10 cellular contexts compared by ENCODE assay signal in the genomic region with DNA sequence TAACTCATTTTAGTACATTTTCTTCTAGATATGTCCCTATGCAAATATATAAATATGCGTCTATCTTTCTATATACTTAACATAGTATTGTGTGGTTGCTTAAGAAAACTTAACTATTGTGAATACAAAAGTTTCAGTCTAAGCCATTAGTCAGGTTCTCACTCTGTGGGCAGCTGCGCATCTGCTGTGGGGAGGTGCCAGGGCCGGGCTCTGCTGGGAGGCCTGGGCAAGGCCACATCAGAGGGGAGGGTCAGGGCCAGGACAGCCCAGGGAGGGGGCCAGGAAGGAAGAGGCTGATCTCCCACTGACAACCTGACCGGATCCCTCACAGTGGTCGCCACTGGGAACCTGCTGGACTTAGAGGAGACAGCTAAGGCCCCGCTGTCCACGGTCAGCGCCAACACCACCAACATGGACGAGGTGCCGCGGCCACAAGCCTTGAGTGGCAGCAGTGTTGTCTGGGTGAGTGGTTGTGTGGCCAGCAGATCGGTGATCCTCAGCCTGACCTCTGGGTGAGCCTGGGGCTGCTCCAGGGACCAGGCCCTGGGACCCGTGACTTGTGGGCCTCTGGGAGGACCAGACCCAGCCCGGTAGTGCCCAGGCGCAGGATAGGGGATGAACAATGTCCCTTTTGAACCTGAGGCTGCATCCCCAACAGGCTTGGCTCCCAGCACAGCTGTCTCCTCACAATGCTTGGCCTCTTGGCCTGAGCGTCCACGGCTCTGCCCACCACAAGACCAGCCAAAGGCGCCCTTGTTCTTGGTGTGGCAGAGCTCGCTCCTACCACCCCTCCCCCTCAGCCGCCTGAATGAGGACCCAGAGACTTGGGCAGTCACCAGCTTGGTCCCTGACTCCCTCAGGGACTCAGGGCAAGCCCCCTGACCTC. TPM values are rescaled to one million over a fixed set of nuclear protein-coding genes. Genes with fewer than 3 reads are reported as not detected.
A peak's percentile ranks its signal among the peaks of the same experiment; 100 is the strongest.
DNase-seq lines count a peak whose midpoint lies in the region; ATAC-seq and TF ChIP-seq lines count a peak whose summit lies in the region.
"Had no signal": no experiment of that assay in that cellular context is flagged by ENCODE, and none has a peak within 500 bp of the region (broad histone marks: within the 10 kb centered on the region; RNA-seq: fewer than 3 reads in every experiment).

No MANE protein-coding gene starts in this region.

- H3K36me3 ChIP-seq in BLaER1 treated with 17β-estradiol and CSF1 and Interleukin-3, amounts not matched to agents 10 nM and 100 nM, result peaks cover 0 to 19% (median 3%) of the 10 kb centered on the region in 11 experiments; a peak in 4 of 22 replicates
- H3K36me3 ChIP-seq in colonic mucosa (no peaks in the 10 kb centered on the region), testis (ENCODE audit: low read depth, missing control alignments) (no peaks in the 10 kb centered on the region)

- peak overlapping the region in 8 of 11 experiments; percentile 11 to 97 (median 62); a peak in 10 of 22 replicates for H3K4me2 ChIP-seq in BLaER1 treated with 17β-estradiol and CSF1 and Interleukin-3, amounts not matched to agents 10 nM and 100 nM

- no peak for ATAC-seq in HG02938 (IDR thresholded peaks at IDR 0.05; ENCODE audit: unreplicated experiment)

- TF ChIP-seq CTCF in colonic mucosa (IDR thresholded peaks at IDR 0.05) (no peak), testis (IDR thresholded peaks at IDR 0.05) (no peak)

- H3K9me3 ChIP-seq in BLaER1 treated with 17β-estradiol and CSF1 and Interleukin-3, amounts not matched to agents 10 nM and 100 nM (replicated peaks in 1 of 11), result no peaks in the 10 kb centered on the region
- no peaks in the 10 kb centered on the region for H3K9me3 ChIP-seq in colonic mucosa
- no peaks in the 10 kb centered on the region for H3K9me3 ChIP-seq in testis

- H3K27ac ChIP-seq in BLaER1 treated with 17β-estradiol and CSF1 and Interleukin-3, amounts not matched to agents 10 nM and 100 nM, result peak overlapping the region in 2 of 11 experiments; percentile 1 to 30; a peak in 1 of 22 replicates
- H3K27ac ChIP-seq in colonic mucosa (peak overlapping the region; percentile 81), testis (no peak overlapping the region)

- WGBS in testis, 2 donors, result 90 to 94% methylated on average over 15 to 20 of the region's 20 CpGs

- TF ChIP-seq POLR2A in testis (IDR thresholded peaks at IDR 0.05), result no peak

- peaks cover 50 to 100% (median 97%) of the 10 kb centered on the region in 10 experiments for H3K4me1 ChIP-seq in BLaER1 treated with 17β-estradiol and CSF1 and Interleukin-3, amounts not matched to agents 10 nM and 100 nM
- H3K4me1 ChIP-seq in colonic mucosa (peaks cover 21% of the 10 kb centered on the region), testis (peaks cover 13% of the 10 kb centered on the region)

- peaks cover 0 to 10% (median 0%) of the 10 kb centered on the region in 11 experiments; a peak in 2 of 22 replicates for H4K20me1 ChIP-seq in BLaER1 treated with 17β-estradiol and CSF1 and Interleukin-3, amounts not matched to agents 10 nM and 100 nM

- H3K9ac ChIP-seq in BLaER1 treated with 17β-estradiol and CSF1 and Interleukin-3, amounts not matched to agents 10 nM and 100 nM, result peak overlapping the region in 3 of 11 experiments; percentile 4 to 32 (median 14); a peak in 3 of 22 replicates
- H3K9ac ChIP-seq in colonic mucosa (ENCODE audit: low read depth in 2 of 2, low read length in 2 of 2), result peak overlapping the region in 1 of 2 donors; percentile 14

- DNase-seq in RPMI7951 (ENCODE audit: low read depth) (peak; percentile 63), colonic mucosa (no peak), nucleus accumbens (lab: John Stamatoyannopoulos, UW) (peak in 55 of 56 donors; percentile 59 to 97 (median 90)), NCI-H82 (lab: John Stamatoyannopoulos, UW) (no peak), DMS79 treated with DMSO at 0.1 percent for 48 hours (lab: John Stamatoyannopoulos, UW) (no peak), testis (no peak)
- DNase-seq: cortex of kidney, glutamatergic neuron had no signal

- H3K27me3 ChIP-seq in BLaER1 treated with 17β-estradiol and CSF1 and Interleukin-3, amounts not matched to agents 10 nM and 100 nM, result no peaks in the 10 kb centered on the region
- H3K27me3 ChIP-seq in colonic mucosa (no peaks in the 10 kb centered on the region), testis (no peaks in the 10 kb centered on the region)

- intact Hi-C loops in colonic mucosa (cut with DNase I) (no loop called here), testis (cut with DNase I; ENCODE audit: low total_unique reads) (no loop called here)

- no peak overlapping the region for H3K4me3 ChIP-seq in BLaER1 treated with 17β-estradiol and CSF1 and Interleukin-3, amounts not matched to agents 10 nM and 100 nM
- no peak overlapping the region for H3K4me3 ChIP-seq in colonic mucosa
- no peak overlapping the region for H3K4me3 ChIP-seq in testis

RNA-seq across cellular contexts. Expression of gene LDLRAP1, which starts 20.2 kb away (rescaled TPM):
- total RNA-seq in RPMI7951 (2014; rRNA removed; shearing (Covaris generic)), result 39.7 and 43.1 TPM in 2 replicates
- 10 to 100 TPM; 35.7 to 40.1 TPM for total RNA-seq in colonic mucosa
- 10 to 100 TPM; 16.6 to 19.8 TPM for total RNA-seq in testis
- polyA plus RNA-seq in testis (ENCODE audit: insufficient read depth, low read depth, low replicate concordance), result 11.7 TPM

RNA-seq across cellular contexts. Expression of gene MAN1C1, which starts 53.0 kb away (rescaled TPM):
- total RNA-seq in RPMI7951 (2014; rRNA removed; shearing (Covaris generic)), result 1.6 and 2.8 TPM in 2 replicates
- total RNA-seq in colonic mucosa (1 to 10 TPM; 2.7 to 4.3 TPM), testis (10 to 100 TPM; 12.8 to 21.1 TPM)
- polyA plus RNA-seq in testis (ENCODE audit: insufficient read depth, low read depth, low replicate concordance), result 14.8 TPM

Comparison
In these comparisons a context has a peak if more than half of its experiments do, and no peak if none do; other contexts are left out.
1. DNase-seq: peak in RPMI7951 (single experiment) and nucleus accumbens (55 of 56); none in colonic mucosa (single experiment), NCI-H82 (single experiment), DMS79 treated with DMSO at 0.1 percent for 48 hours (single experiment) and testis (single experiment).